Comparison of ENCODE assay signal across 14 cellular contexts in the genomic region with DNA sequence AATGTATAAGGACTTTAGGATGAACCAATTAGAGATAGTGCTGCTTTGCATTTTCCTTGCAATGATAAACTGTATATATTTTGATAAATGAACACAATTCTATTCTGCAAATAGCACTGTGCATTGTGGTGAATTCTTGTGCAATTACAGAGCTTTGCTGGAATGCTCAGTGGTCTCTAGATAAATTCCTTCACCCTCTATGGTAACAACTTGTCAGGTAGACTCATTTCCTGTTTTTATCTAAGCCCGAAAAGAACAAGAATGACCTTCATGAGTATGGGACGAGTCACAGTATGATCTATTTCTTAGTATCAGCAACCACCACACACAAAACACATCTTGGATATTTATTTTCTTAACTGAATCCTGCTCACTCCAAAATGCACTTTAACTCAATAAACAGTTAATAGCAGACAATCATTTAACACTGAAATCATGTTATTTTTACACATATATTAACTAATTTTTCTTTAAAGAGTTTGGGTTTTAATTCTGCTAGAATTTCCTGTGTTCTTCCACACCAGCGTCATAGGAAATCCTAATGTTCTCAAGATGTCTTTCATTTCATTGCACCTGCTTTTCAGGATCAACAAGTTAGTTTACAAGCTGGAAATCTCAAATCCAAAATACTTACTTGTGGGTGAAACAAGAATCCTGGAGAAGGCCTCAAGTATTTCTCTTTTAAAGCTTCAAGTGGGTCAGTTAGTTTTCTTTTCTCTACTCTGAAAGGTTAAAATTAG.
DNase-seq lines count a peak whose midpoint lies in the region; ATAC-seq and TF ChIP-seq lines count a peak whose summit lies in the region.
"Had no signal": no experiment of that assay in that cellular context is flagged by ENCODE, and none has a peak within 500 bp of the region (broad histone marks: within the 10 kb centered on the region; RNA-seq: fewer than 3 reads in every experiment).

No MANE protein-coding gene starts in this region.

- H3K27me3 ChIP-seq in MG63 = no peaks in the 10 kb centered on the region
- H3K27me3 ChIP-seq in mesendoderm (ENCODE audit: insufficient read depth, low read length, poor library complexity) = no peaks in the 10 kb centered on the region
- H3K27me3 ChIP-seq: adrenal gland had no signal

- no peaks in the 10 kb centered on the region for H3K9me3 ChIP-seq in MG63
- H3K9me3 ChIP-seq: adrenal gland had no signal

- no peak overlapping the region for H4K8ac ChIP-seq in mesendoderm (ENCODE audit: low read depth, low read length)

- no peak overlapping the region for H3K56ac ChIP-seq in mesendoderm (ENCODE audit: low read length)

- H2AK5ac ChIP-seq in mesendoderm (ENCODE audit: low read length) = no peak overlapping the region

- H2BK120ac ChIP-seq in mesendoderm (ENCODE audit: low read depth, low read length) = no peak overlapping the region

- no peak overlapping the region for H3K27ac ChIP-seq in mesendoderm (ENCODE audit: low read depth, low read length)
- H3K27ac ChIP-seq: adrenal gland had no signal

- H3K4me1 ChIP-seq in mesendoderm (ENCODE audit: control insufficient read depth, low read depth, low read length) = no peaks in the 10 kb centered on the region
- H3K4me1 ChIP-seq: adrenal gland had no signal

- no peak overlapping the region for H3K9ac ChIP-seq in mesendoderm (ENCODE audit: low read length)

- no peak overlapping the region for H3K23ac ChIP-seq in mesendoderm (ENCODE audit: low read length)

- H2BK15ac ChIP-seq in mesendoderm (replicated peaks; ENCODE audit: low read depth) = no peak overlapping the region

- WGBS in mesendoderm (ENCODE audit: extremely low coverage, insufficient coverage, low lambda C conversion rate) = no CpG with 5 or more reads among the region's 3 CpGs

- no peak overlapping the region for H3K4ac ChIP-seq in mesendoderm (ENCODE audit: low read depth, low read length)

- no peak overlapping the region for H2BK5ac ChIP-seq in mesendoderm (ENCODE audit: low read length)

- peak; percentile 50 for DNase-seq in AG20443 (ENCODE audit: low spot score)
- peak; percentile 7 for DNase-seq in MG63
- DNase-seq in cardiac fibroblast (ENCODE audit: low read depth in 2 of 2) = peak; percentile 70 to 93
- peak; percentile 65 for DNase-seq in mesendoderm
- no peak for DNase-seq in NCI-H1048 (lab: John Stamatoyannopoulos, UW)
- no peak for DNase-seq in SIG-M5 treated with dmso at 0.1 percent for 504 hours (lab: John Stamatoyannopoulos, UW; ENCODE audit: unreplicated experiment)
- DNase-seq: adrenal gland; CD4-positive, alpha-beta memory T cell; hypothalamus; KG1; naive B cell; NCI-H446 had no signal

- H3K4me2 ChIP-seq in mesendoderm (ENCODE audit: low read length) = no peak overlapping the region

- H3K79me2 ChIP-seq in mesendoderm (ENCODE audit: control insufficient read depth, insufficient read depth, low read length) = no peaks in the 10 kb centered on the region

- H4K5ac ChIP-seq in mesendoderm (ENCODE audit: low read length) = no peak overlapping the region

- H3K4me3 ChIP-seq in MG63 = no peak overlapping the region
- H3K4me3 ChIP-seq in cardiac fibroblast (replicated peaks in 1 of 2; ENCODE audit: low read depth in 2 of 2, low read length in 2 of 2) = no peak overlapping the region
- no peak overlapping the region for H3K4me3 ChIP-seq in mesendoderm (ENCODE audit: low read length)
- H3K4me3 ChIP-seq: adrenal gland had no signal

- ATAC-seq in HG03108 (IDR thresholded peaks at IDR 0.05; ENCODE audit: unreplicated experiment) (no peak), GM21447 (IDR thresholded peaks at IDR 0.05; ENCODE audit: unreplicated experiment) (no peak)

- H3K79me1 ChIP-seq in mesendoderm (ENCODE audit: low read length) = no peaks in the 10 kb centered on the region

- no peak for TF ChIP-seq CTCF in cardiac fibroblast (IDR thresholded peaks at IDR 0.05; ENCODE audit: low read depth, low read length)

- H3K18ac ChIP-seq in mesendoderm (ENCODE audit: low read length) = no peak overlapping the region

- H3K36me3 ChIP-seq in MG63 (no peaks in the 10 kb centered on the region), mesendoderm (ENCODE audit: control insufficient read depth, insufficient read depth, low read length) (no peaks in the 10 kb centered on the region)
- H3K36me3 ChIP-seq: adrenal gland had no signal

Comparison
In these comparisons a context has a peak if more than half of its experiments do, and no peak if none do; other contexts are left out.
1. DNase-seq: peak in AG20443 (single experiment), MG63 (single experiment), cardiac fibroblast (2 of 2) and mesendoderm (single experiment); none in NCI-H1048 (single experiment) and SIG-M5 treated with dmso at 0.1 percent for 504 hours (single experiment).